8 cellular contexts compared by ENCODE assay signal in the genomic region with DNA sequence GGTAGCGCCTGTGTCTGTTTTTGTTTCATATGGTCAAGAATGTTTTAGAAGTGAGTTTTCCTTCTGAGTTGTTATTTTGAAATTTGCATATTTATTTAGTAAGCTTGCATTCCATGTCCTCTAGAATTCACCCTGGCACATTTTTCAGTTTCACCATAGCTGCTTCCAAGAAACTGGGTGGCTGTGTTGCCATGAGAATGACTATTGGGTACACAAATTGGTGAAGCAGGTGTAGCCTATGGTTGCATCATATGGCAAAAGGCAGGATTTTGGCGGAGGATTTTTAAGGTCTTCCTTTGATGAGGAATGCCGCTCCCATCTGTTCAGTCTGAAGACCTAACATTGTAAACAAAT. TPM values are rescaled to one million over a fixed set of nuclear protein-coding genes. Genes with fewer than 3 reads are reported as not detected.
DNase-seq lines count a peak whose midpoint lies in the region; ATAC-seq, FAIRE-seq and TF ChIP-seq lines count a peak whose summit lies in the region.

No MANE protein-coding gene starts in this region.

- no peaks in the 10 kb centered on the region for H3K27me3 ChIP-seq in bronchial epithelial cell (ENCODE audit: control insufficient read depth, insufficient read depth, low read length)
- no peaks in the 10 kb centered on the region for H3K27me3 ChIP-seq in mucosa of rectum (ENCODE audit: control insufficient read depth in 2 of 2, insufficient read depth in 2 of 2, low read length in 2 of 2)

- POLR2A ChIA-PET in AG04449 (lab: Yijun Ruan, JAX) = interaction anchor here (0.9 to 3.6 kb wide), 7 partner anchors 8 to 140 kb away, joined by 3 to 25 read pairs (median 4); no protein-coding TSS in a partner anchor

- TF ChIP-seq CTCF in AG04449 (IDR thresholded peaks at IDR 0.05; ENCODE audit: insufficient read depth, low read length, missing control alignments) = no peak
- no peak for TF ChIP-seq CTCF in bronchial epithelial cell (IDR thresholded peaks at IDR 0.05; ENCODE audit: insufficient read depth, low read length, severe bottlenecking)

- H3K4me1 ChIP-seq in mucosa of rectum (ENCODE audit: control insufficient read depth in 2 of 2, insufficient read depth in 2 of 2, low read length in 2 of 2) = peaks cover 21 to 33% of the 10 kb centered on the region in 2 donors

- no peak for ATAC-seq in GM18505 (IDR thresholded peaks at IDR 0.05; ENCODE audit: unreplicated experiment)

- CTCF ChIA-PET in AG04449 (lab: Yijun Ruan, JAX) = interaction anchor here (0.7 to 3.6 kb wide), 4 partner anchors 64 to 184 kb away, joined by 3 to 14 read pairs (median 7); no protein-coding TSS in a partner anchor

- H3K4me3 ChIP-seq in AG04449 (ENCODE audit: low read depth, low read length) (peak overlapping the region; percentile 89), bronchial epithelial cell (ENCODE audit: low read depth, low read length) (peak overlapping the region; percentile 98), mucosa of rectum (ENCODE audit: low read length in 2 of 2) (peak overlapping the region; percentile 77 to 98)

- H3K27ac ChIP-seq in KOPT-K1 (ENCODE audit: low read depth, low read length, poor library complexity, severe bottlenecking) = peak overlapping the region; percentile 91
- H3K27ac ChIP-seq in mucosa of rectum (ENCODE audit: low read depth in 2 of 2, low read length in 2 of 2) = peak overlapping the region; percentile 99 to 100

- no peak for FAIRE-seq in bronchial epithelial cell (lab: Jason Lieb, UNC)

- peaks cover 43% of the 10 kb centered on the region for H3K36me3 ChIP-seq in KOPT-K1 (ENCODE audit: insufficient read depth, low read length)
- peaks cover 14% of the 10 kb centered on the region for H3K36me3 ChIP-seq in bronchial epithelial cell (ENCODE audit: control insufficient read depth, insufficient read depth, low read length)
- H3K36me3 ChIP-seq in mucosa of rectum (ENCODE audit: control insufficient read depth in 2 of 2, insufficient read depth in 2 of 2, low read length in 2 of 2) = peaks cover 40 to 42% of the 10 kb centered on the region in 2 donors

- DNase-seq in AG04449 (ENCODE audit: low read depth, low spot score) = no peak
- no peak for DNase-seq in bronchial epithelial cell (ENCODE audit: low read depth)
- no peak for DNase-seq in COR-L47 (lab: John Stamatoyannopoulos, UW)
- no peak for DNase-seq in ureter (ENCODE audit: low spot score)
- no peak for DNase-seq in activated CD8-positive, alpha-beta memory T cell treated with anti-CD3 and anti-CD28 coated beads, Interleukin-2, amount 50 U/mL, for 4 hours

- H3K9me3 ChIP-seq in KOPT-K1 (ENCODE audit: insufficient read depth, low read length, poor library complexity, severe bottlenecking) = no peaks in the 10 kb centered on the region
- no peaks in the 10 kb centered on the region for H3K9me3 ChIP-seq in mucosa of rectum (ENCODE audit: control insufficient read depth in 2 of 2, low read length in 2 of 2)

- H3K9ac ChIP-seq in mucosa of rectum (ENCODE audit: low read depth in 1 of 2, low read length in 2 of 2) = peak overlapping the region; percentile 92 to 99

- TF ChIP-seq POLR2A in GM18505 (IDR thresholded peaks at IDR 0.05; ENCODE audit: borderline replicate concordance, extremely low read depth, insufficient read depth, insufficient read length) = no peak

RNA-seq across cellular contexts. Expression of a gene that starts 1.3 kb away (rescaled TPM):
- total RNA-seq in bronchial epithelial cell = 93.8 and 110 TPM in 2 replicates
- total RNA-seq in ureter = 171 TPM

RNA-seq across cellular contexts. Expression of a gene that starts 28.5 kb away (rescaled TPM):
- total RNA-seq in bronchial epithelial cell (not detected in 2 replicates), ureter (0.42 TPM)

RNA-seq across cellular contexts. Expression of a gene that starts 56.1 kb away (rescaled TPM):
- total RNA-seq in bronchial epithelial cell (2.1 and 2.2 TPM in 2 replicates), ureter (50.1 TPM)

Comparison
In these comparisons a context has a peak if more than half of its experiments do, and no peak if none do; other contexts are left out.
1. RNA of a gene that starts 56.1 kb away (total RNA-seq): 50.1 TPM in ureter (single experiment); 2.1 to 2.2 TPM in bronchial epithelial cell; every median in the first group is over 10 times any median in the second.
2. Peak in every context shown above with its lines, with median percentiles within 50 percentile points of each other: H3K4me3 ChIP-seq.